1 cellular context compared by ENCODE assay signal in genomic region chr17:76232342-76232741, GRCh38.
TF ChIP-seq lines count a peak whose summit lies in the region.

No MANE protein-coding gene starts in this region.

TF ChIP-seq in A549, 52 proteins besides CTCF, POLR2A, EP300 and RAD21 (continued from another document):
- TF ChIP-seq FOSL2 (IDR thresholded peaks at IDR 0.05): no peak
- TF ChIP-seq FOSL2 (CRISPR knock-in tag; IDR thresholded peaks at IDR 0.05): 0 out of 2 replicates have a peak, but pooled peaks have one; percentile 23
TF ChIP-seq in A549: peak in this region for 1.
